In genomic region chr21:45515241-45516061, GRCh38 we compare ENCODE assay signal across 1 cellular context.
TF ChIP-seq lines count a peak whose summit lies in the region.

No MANE protein-coding gene starts in this region.

TF ChIP-seq in K562, 482 proteins besides CTCF, POLR2A, EP300 and RAD21:
- TF ChIP-seq TCF7 (IDR thresholded peaks at IDR 0.05; ENCODE audit: borderline replicate concordance) (no peak), POLR2G (IDR thresholded peaks at IDR 0.05; ENCODE audit: low read depth, low read length) (0 out of 2 replicates have a peak, but pooled peaks have one; percentile 8)
